23 cellular contexts compared by ENCODE assay signal in the genomic region with DNA sequence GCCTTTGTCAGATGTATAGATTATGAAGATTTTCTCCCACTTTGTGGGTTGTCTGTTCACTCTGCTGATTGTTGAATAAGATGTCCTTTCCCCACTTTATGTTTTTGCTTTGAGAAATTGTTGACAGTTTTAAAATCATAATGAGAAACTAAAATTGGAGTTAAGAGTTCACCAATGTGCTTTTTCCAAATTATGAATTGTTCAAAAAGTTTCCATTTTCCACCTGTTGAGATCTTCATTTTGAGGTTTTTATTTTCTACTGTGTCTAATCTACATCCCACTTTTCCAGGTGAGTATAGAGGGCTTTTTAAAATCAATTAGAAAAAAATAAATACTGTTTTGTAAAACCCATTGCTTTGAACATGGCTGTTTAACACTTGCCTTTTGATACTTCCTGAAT. TPM values are rescaled to one million over a fixed set of nuclear protein-coding genes. Genes with fewer than 3 reads are reported as not detected.
DNase-seq lines count a peak whose midpoint lies in the region; ATAC-seq and TF ChIP-seq lines count a peak whose summit lies in the region.
"Had no signal": no experiment of that assay in that cellular context is flagged by ENCODE, and none has a peak within 500 bp of the region (broad histone marks: within the 10 kb centered on the region; RNA-seq: fewer than 3 reads in every experiment).

No MANE protein-coding gene starts in this region.

- no peak overlapping the region for H3K4me3 Mint-ChIP-seq in activated naive CD4-positive, alpha-beta T cell treated with anti-CD3 and anti-CD28 coated beads, Interleukin-2, amount 50 U/mL, for 24 hours
- no peak overlapping the region for H3K4me3 Mint-ChIP-seq in activated naive CD4-positive, alpha-beta T cell treated with anti-CD3 and anti-CD28 coated beads for 36 hours
- H3K4me3 Mint-ChIP-seq in immature natural killer cell: no peak overlapping the region
- H3K4me3 Mint-ChIP-seq in stimulated activated naive B cell treated with anti-CD40 and anti-IgM and Interleukin-4, amounts not matched to agents 10 μg/mL and 1 μg/mL and 100 μg/mL, for 72 hours: no peak overlapping the region
- H3K4me3 Mint-ChIP-seq: CD8-positive, alpha-beta memory T cell; GM23338 had no signal

- POLR2A ChIA-PET in HEK293 (lab: Yijun Ruan, JAX): no interaction called here

- H3K27ac ChIP-seq in HEK293 (ENCODE audit: extremely low read depth, low read depth, low read length): no peak overlapping the region
- no peak overlapping the region for H3K27ac ChIP-seq in breast epithelium
- H3K27ac ChIP-seq: RWPE1 had no signal

- H3K4me1 ChIP-seq in HEK293 (ENCODE audit: control insufficient read depth, insufficient read depth, low read length) (no peaks in the 10 kb centered on the region), breast epithelium (no peaks in the 10 kb centered on the region)
- H3K4me1 ChIP-seq: HAP-1 had no signal

- H3K27me3 ChIP-seq in breast epithelium: no peaks in the 10 kb centered on the region

- H3K27ac Mint-ChIP-seq in activated naive CD4-positive, alpha-beta T cell treated with anti-CD3 and anti-CD28 coated beads, Interleukin-2, amount 50 U/mL, for 24 hours: peak overlapping the region; percentile 63
- H3K27ac Mint-ChIP-seq in activated naive CD4-positive, alpha-beta T cell treated with anti-CD3 and anti-CD28 coated beads for 36 hours: no peak overlapping the region
- peak overlapping the region in 5 of 6 donors; percentile 30 to 76 (median 50) for H3K27ac Mint-ChIP-seq in immature natural killer cell
- peak overlapping the region; percentile 22 for H3K27ac Mint-ChIP-seq in stimulated activated naive B cell treated with anti-CD40 and anti-IgM and Interleukin-4, amounts not matched to agents 10 μg/mL and 1 μg/mL and 100 μg/mL, for 72 hours
- H3K27ac Mint-ChIP-seq: GM23338 had no signal

- no peak for TF ChIP-seq POLR2A in breast epithelium (IDR thresholded peaks at IDR 0.05)

- peaks cover 61% of the 10 kb centered on the region for H3K4me1 Mint-ChIP-seq in activated naive CD4-positive, alpha-beta T cell treated with anti-CD3 and anti-CD28 coated beads, Interleukin-2, amount 50 U/mL, for 24 hours
- peaks cover 29% of the 10 kb centered on the region for H3K4me1 Mint-ChIP-seq in activated naive CD4-positive, alpha-beta T cell treated with anti-CD3 and anti-CD28 coated beads for 36 hours (ENCODE audit: low read depth)
- H3K4me1 Mint-ChIP-seq in immature natural killer cell: peaks cover 41 to 77% of the 10 kb centered on the region in 2 donors
- peaks cover 7 to 16% of the 10 kb centered on the region in 2 donors for H3K4me1 Mint-ChIP-seq in stimulated activated naive B cell treated with anti-CD40 and anti-IgM and Interleukin-4, amounts not matched to agents 10 μg/mL and 1 μg/mL and 100 μg/mL, for 72 hours

- peaks cover 32% of the 10 kb centered on the region for H3K36me3 Mint-ChIP-seq in activated naive CD4-positive, alpha-beta T cell treated with anti-CD3 and anti-CD28 coated beads, Interleukin-2, amount 50 U/mL, for 24 hours
- H3K36me3 Mint-ChIP-seq in activated naive CD4-positive, alpha-beta T cell treated with anti-CD3 and anti-CD28 coated beads for 36 hours (ENCODE audit: low read depth): peaks cover 50% of the 10 kb centered on the region
- peaks cover 12 to 58% (median 21%) of the 10 kb centered on the region in 3 donors for H3K36me3 Mint-ChIP-seq in immature natural killer cell
- H3K36me3 Mint-ChIP-seq in stimulated activated naive B cell treated with anti-CD40 and anti-IgM and Interleukin-4, amounts not matched to agents 10 μg/mL and 1 μg/mL and 100 μg/mL, for 72 hours: peaks cover 30 to 48% of the 10 kb centered on the region in 2 donors

- no peak for ATAC-seq in stimulated activated naive B cell treated with anti-CD40 and anti-IgM and Interleukin-4, amounts not matched to agents 10 μg/mL and 1 μg/mL and 100 μg/mL, for 72 hours (replicated peaks)
- no peak for ATAC-seq in GM21723 (IDR thresholded peaks at IDR 0.05; ENCODE audit: unreplicated experiment)
- ATAC-seq: GM23338 had no signal

- H3K9me3 Mint-ChIP-seq in activated naive CD4-positive, alpha-beta T cell treated with anti-CD3 and anti-CD28 coated beads, Interleukin-2, amount 50 U/mL, for 24 hours: no peaks in the 10 kb centered on the region
- no peaks in the 10 kb centered on the region for H3K9me3 Mint-ChIP-seq in activated naive CD4-positive, alpha-beta T cell treated with anti-CD3 and anti-CD28 coated beads for 36 hours
- H3K9me3 Mint-ChIP-seq in immature natural killer cell: peaks cover 0 to 2% (median 0%) of the 10 kb centered on the region in 6 donors
- H3K9me3 Mint-ChIP-seq in stimulated activated naive B cell treated with anti-CD40 and anti-IgM and Interleukin-4, amounts not matched to agents 10 μg/mL and 1 μg/mL and 100 μg/mL, for 72 hours: no peaks in the 10 kb centered on the region
- H3K9me3 Mint-ChIP-seq: CD8-positive, alpha-beta memory T cell; GM23338 had no signal

- H3K36me3 ChIP-seq in HEK293 (ENCODE audit: control insufficient read depth in 2 of 2, insufficient read depth in 1 of 2, low read length in 2 of 2): peaks cover 13 to 32% of the 10 kb centered on the region in 2 experiments
- H3K36me3 ChIP-seq in breast epithelium: no peaks in the 10 kb centered on the region

- CTCF ChIA-PET in activated naive CD4-positive, alpha-beta T cell treated with anti-CD3 and anti-CD28 coated beads for 36 hours (lab: Charles Lee): no interaction called here
- CTCF ChIA-PET in HEK293 (lab: Yijun Ruan, JAX): no interaction called here

- no peak overlapping the region for H3K4me3 ChIP-seq in HEK293 (ENCODE audit: low read depth, low read length)
- no peak overlapping the region for H3K4me3 ChIP-seq in breast epithelium
- H3K4me3 ChIP-seq: GM23338, HAP-1 had no signal

- no peak for TF ChIP-seq CTCF in HEK293 (tag by site-specific recombination; IDR thresholded peaks at IDR 0.05)
- TF ChIP-seq CTCF in breast epithelium (IDR thresholded peaks at IDR 0.05): no peak

- intact Hi-C loops in activated naive CD4-positive, alpha-beta T cell treated with anti-CD3 and anti-CD28 coated beads for 36 hours (cut with micrococcal nuclease): no loop called here
- intact Hi-C loops in breast epithelium (cut with DNase I; ENCODE audit: low total_unique reads): no loop called here

- H3K9me3 ChIP-seq in HEK293 (ENCODE audit: control insufficient read depth, insufficient read depth, low read depth, low read length) (no peaks in the 10 kb centered on the region), breast epithelium (no peaks in the 10 kb centered on the region)
- H3K9me3 ChIP-seq: HAP-1 had no signal

- no peak for DNase-seq in activated naive CD4-positive, alpha-beta T cell treated with anti-CD3 and anti-CD28 coated beads for 36 hours
- DNase-seq in immature natural killer cell: no peak
- DNase-seq in stimulated activated naive B cell treated with anti-CD40 and anti-IgM and Interleukin-4, amounts not matched to agents 10 μg/mL and 1 μg/mL and 100 μg/mL, for 72 hours: no peak
- no peak for DNase-seq in breast epithelium (ENCODE audit: low spot score in 2 of 2)
- DNase-seq: Calu3; CD8-positive, alpha-beta memory T cell; DMS153; KBM-7; MM.1S; NCI-H1092; NCI-H1436; NCI-H187 treated with DMSO at 0.1 percent for 48 hours; NCI-H2227 treated with DMSO at 0.1 percent for 48 hours; NCI-H510A treated with DMSO at 0.1 percent for 48 hours; NCI-H748 treated with DMSO at 0.1 percent for 48 hours; NK-92 treated with Interleukin-12 subunit alpha and Interleukin-12 subunit beta, amount 100 ng/mL, for 24 hours; SIG-M5 had no signal

- no peaks in the 10 kb centered on the region for H3K27me3 Mint-ChIP-seq in activated naive CD4-positive, alpha-beta T cell treated with anti-CD3 and anti-CD28 coated beads, Interleukin-2, amount 50 U/mL, for 24 hours
- H3K27me3 Mint-ChIP-seq in activated naive CD4-positive, alpha-beta T cell treated with anti-CD3 and anti-CD28 coated beads for 36 hours (ENCODE audit: low read depth): no peaks in the 10 kb centered on the region
- H3K27me3 Mint-ChIP-seq in immature natural killer cell (ENCODE audit: low read depth in 3 of 3): peaks cover 0 to 2% (median 2%) of the 10 kb centered on the region in 3 donors
- H3K27me3 Mint-ChIP-seq in stimulated activated naive B cell treated with anti-CD40 and anti-IgM and Interleukin-4, amounts not matched to agents 10 μg/mL and 1 μg/mL and 100 μg/mL, for 72 hours: no peaks in the 10 kb centered on the region
- H3K27me3 Mint-ChIP-seq: CD8-positive, alpha-beta memory T cell had no signal

TF ChIP-seq in HEK293, 187 proteins besides CTCF, POLR2A, EP300 and RAD21:
- TF ChIP-seq KLF16 (tag by site-specific recombination; IDR thresholded peaks at IDR 0.05) (no peak), SCRT2 (tag by site-specific recombination; IDR thresholded peaks at IDR 0.05) (peak; percentile 53; the same call in 1 of the 2 replicates)

RNA-seq across cellular contexts. Expression of a gene that starts 55.8 kb away (rescaled TPM):
- 10 to 100 TPM; 76.1 to 77.7 TPM for total RNA-seq in activated naive CD4-positive, alpha-beta T cell treated with anti-CD3 and anti-CD28 coated beads for 36 hours
- polyA plus RNA-seq in immature natural killer cell: 10 to 100 TPM; 33.2 to 80.4 (median 39.9) TPM
- 10 to 100 TPM; 64.6 to 71.2 (median 65.1) TPM for total RNA-seq in breast epithelium
